1 cellular context compared by ENCODE assay signal in genomic region chrX:7119927-7120577, GRCh38.
TF ChIP-seq lines count a peak whose summit lies in the region.

No MANE protein-coding gene starts in this region.

TF ChIP-seq in HepG2, 621 proteins besides CTCF, POLR2A, EP300 and RAD21:
- TF ChIP-seq E2F1 (CRISPR knock-in tag; IDR thresholded peaks at IDR 0.05) (no peak), ZNF121 (CRISPR knock-in tag; IDR thresholded peaks at IDR 0.05) (no peak), ATF7 (IDR thresholded peaks at IDR 0.05) (peak; percentile 28; the same call in 1 of the 2 replicates), ATF7 (CRISPR knock-in tag; IDR thresholded peaks at IDR 0.05) (no peak), CEBPG (CRISPR knock-in tag; IDR thresholded peaks at IDR 0.05) (peak; percentile 84), ATF4 (CRISPR knock-in tag; IDR thresholded peaks at IDR 0.05) (0 out of 4 replicates have a peak, but pooled peaks of 1 of the 2 experiments have one; percentile 9), CEBPB (IDR thresholded peaks at IDR 0.05; ENCODE audit: borderline replicate concordance, low read depth, low read length) (peak; percentile 86), ZNF276 (CRISPR knock-in tag; IDR thresholded peaks at IDR 0.05; ENCODE audit: low read depth) (no peak), HNF4A (CRISPR knock-in tag; IDR thresholded peaks at IDR 0.05) (peak; percentile 30), ZNF839 (CRISPR knock-in tag; IDR thresholded peaks at IDR 0.05; ENCODE audit: borderline replicate concordance) (no peak), RBAK (CRISPR knock-in tag; IDR thresholded peaks at IDR 0.05) (no peak), KDM4B (CRISPR knock-in tag; IDR thresholded peaks at IDR 0.05) (no peak), ZKSCAN5 (CRISPR knock-in tag; IDR thresholded peaks at IDR 0.05) (no peak), ZNF749 (CRISPR knock-in tag; IDR thresholded peaks at IDR 0.05; ENCODE audit: borderline replicate concordance) (no peak)
TF ChIP-seq in HepG2: peak in this region for 5.
